In genomic region chr20:1357921-1358671, GRCh38 we compare ENCODE assay signal across 11 cellular contexts. TPM values are rescaled to one million over a fixed set of nuclear protein-coding genes. Genes with fewer than 3 reads are reported as not detected.
A peak's percentile ranks its signal among the peaks of the same experiment; 100 is the strongest.
DNase-seq lines count a peak whose midpoint lies in the region; ATAC-seq, FAIRE-seq and TF ChIP-seq lines count a peak whose summit lies in the region.
"Had no signal": no experiment of that assay in that cellular context is flagged by ENCODE, and none has a peak within 500 bp of the region (broad histone marks: within the 10 kb centered on the region; RNA-seq: fewer than 3 reads in every experiment).

No MANE protein-coding gene starts in this region.

- H3K27ac Mint-ChIP-seq in activated naive CD8-positive, alpha-beta T cell = peak overlapping the region; percentile 89
- peak overlapping the region in 9 of 10 donors; percentile 37 to 72 (median 58) for H3K27ac Mint-ChIP-seq in naive thymus-derived CD8-positive, alpha-beta T cell

- no TSS peak for BruUV-seq in PC-3 (replicated peaks; lab: Mats Ljungman, UMichigan)

- H3K4me1 ChIP-seq in PC-3 (ENCODE audit: insufficient read depth, low read length) (peaks cover 10% of the 10 kb centered on the region), kidney (ENCODE audit: control insufficient read depth in 1 of 2, insufficient read depth in 1 of 2, low read depth in 1 of 2, low read length in 2 of 2) (no peaks in the 10 kb centered on the region)
- H3K4me1 ChIP-seq: Caco-2 had no signal

- H3K9ac ChIP-seq in PC-3 (ENCODE audit: low read length) (no peak overlapping the region), kidney (ENCODE audit: low read length in 2 of 2) (no peak overlapping the region)

- peaks cover 53% of the 10 kb centered on the region for H3K36me3 ChIP-seq in PC-3 (ENCODE audit: low read depth, low read length)
- peaks cover 16 to 18% of the 10 kb centered on the region in 2 donors for H3K36me3 ChIP-seq in kidney (ENCODE audit: control insufficient read depth in 1 of 2, insufficient read depth in 2 of 2, low read length in 2 of 2)

- H3K27me3 Mint-ChIP-seq in activated naive CD8-positive, alpha-beta T cell = no peaks in the 10 kb centered on the region
- H3K27me3 Mint-ChIP-seq in naive thymus-derived CD8-positive, alpha-beta T cell = no peaks in the 10 kb centered on the region

- intact Hi-C loops in PC-3 (cut with micrococcal nuclease) (no loop called here), kidney (cut with DNase I) (no loop called here)

- ATAC-seq in PC-3 (peak; percentile 74), GM19023 (IDR thresholded peaks at IDR 0.05; ENCODE audit: unreplicated experiment) (no peak), GM19351 (IDR thresholded peaks at IDR 0.05; ENCODE audit: unreplicated experiment) (no peak)
- ATAC-seq in naive thymus-derived CD8-positive, alpha-beta T cell = peak; percentile 57 to 68

- POLR2A ChIA-PET in PC-3 (lab: Charles Lee; ENCODE audit: unreplicated experiment) = no interaction called here
- POLR2A ChIA-PET in naive thymus-derived CD8-positive, alpha-beta T cell (lab: Charles Lee) = interaction anchor here (0.6 to 0.7 kb wide), 2 partner anchors 608 to 1668 kb away, joined by 3 to 6 read pairs; no protein-coding TSS in a partner anchor

- peaks cover 38% of the 10 kb centered on the region for H3K36me3 Mint-ChIP-seq in activated naive CD8-positive, alpha-beta T cell
- peaks cover 14 to 80% (median 49%) of the 10 kb centered on the region in 3 donors for H3K36me3 Mint-ChIP-seq in naive thymus-derived CD8-positive, alpha-beta T cell

- no peak overlapping the region for H2AFZ ChIP-seq in PC-3 (ENCODE audit: low read length)

- no peaks in the 10 kb centered on the region for H3K27me3 ChIP-seq in PC-3 (ENCODE audit: low read length)

- CTCF ChIA-PET in PC-3 (lab: Charles Lee) = no interaction called here

- no peak for FAIRE-seq in kidney (lab: Jason Lieb, UNC)

- H3K4me1 Mint-ChIP-seq in activated naive CD8-positive, alpha-beta T cell (ENCODE audit: low read depth) = peaks cover 70% of the 10 kb centered on the region
- peaks cover 29 to 56% (median 48%) of the 10 kb centered on the region in 4 donors for H3K4me1 Mint-ChIP-seq in naive thymus-derived CD8-positive, alpha-beta T cell

- H3K9me3 ChIP-seq in PC-3 (ENCODE audit: low read length) (no peaks in the 10 kb centered on the region), kidney (ENCODE audit: control insufficient read depth in 1 of 2, low read length in 2 of 2) (no peaks in the 10 kb centered on the region)
- H3K9me3 ChIP-seq: Caco-2 had no signal

- H3K9me3 Mint-ChIP-seq in activated naive CD8-positive, alpha-beta T cell (ENCODE audit: low read depth) = peaks cover 3% of the 10 kb centered on the region
- H3K9me3 Mint-ChIP-seq in naive thymus-derived CD8-positive, alpha-beta T cell = peaks cover 0 to 7% (median 0%) of the 10 kb centered on the region in 9 donors

- H3F3A ChIP-seq in PC-3 (ENCODE audit: low read length, unreplicated experiment) = no peaks in the 10 kb centered on the region

- DNase-seq in ELR (ENCODE audit: low read depth) (peak; percentile 71), PC-3 (peak; percentile 64), kidney (no peak), COR-L47 (lab: John Stamatoyannopoulos, UW) (no peak)
- no peak for DNase-seq in naive thymus-derived CD8-positive, alpha-beta T cell
- DNase-seq: Caco-2, KG1, NCI-H2171 treated with DMSO at 0.1 percent for 48 hours had no signal

- H3K4me3 ChIP-seq in PC-3 (ENCODE audit: low read length) (no peak overlapping the region), kidney (ENCODE audit: low read length in 2 of 2) (no peak overlapping the region)

- H3K79me2 ChIP-seq in PC-3 (ENCODE audit: low read length) = peaks cover 19% of the 10 kb centered on the region; the same call in 1 of the 2 replicates

- H3K4me3 Mint-ChIP-seq in activated naive CD8-positive, alpha-beta T cell = peak overlapping the region; percentile 76
- H3K4me3 Mint-ChIP-seq in naive thymus-derived CD8-positive, alpha-beta T cell = peak overlapping the region in 9 of 10 donors; percentile 2 to 75 (median 54)

- H4K20me1 ChIP-seq in PC-3 (ENCODE audit: low read length) = no peaks in the 10 kb centered on the region

- TF ChIP-seq CTCF in PC-3 (conservative IDR thresholded peaks at IDR 0.05; ENCODE audit: low read depth, low read length) (no peak), kidney (IDR thresholded peaks at IDR 0.05; ENCODE audit: borderline replicate concordance, extremely low read depth, insufficient read depth) (no peak)

- H3K27ac ChIP-seq in PC-3 (ENCODE audit: low read length) (0 out of 2 replicates have a peak overlapping the region, but pooled peaks have one; percentile 6), kidney (ENCODE audit: low read depth in 2 of 2, low read length in 2 of 2) (no peak overlapping the region)

- H3K4me2 ChIP-seq in PC-3 (ENCODE audit: low read length) = no peak overlapping the region

- H3K9me2 ChIP-seq in PC-3 (replicated peaks; ENCODE audit: low read length) = no peaks in the 10 kb centered on the region

RNA-seq across cellular contexts. Expression of gene SDCBP2, which starts 29.2 kb away (rescaled TPM):
- total RNA-seq in PC-3 (2014; rRNA removed) = 14.4 and 25.5 TPM in 2 replicates
- 1 to 10 TPM; 2.7 to 3.3 TPM for total RNA-seq in naive thymus-derived CD8-positive, alpha-beta T cell
- 1 to 10 TPM in 1 of 3 donors, under 1 TPM in 2; 0.81 to 1.5 (median 0.98) TPM for polyA plus RNA-seq in naive thymus-derived CD8-positive, alpha-beta T cell
- total RNA-seq in kidney = 18.3 TPM
- 10.3 TPM for polyA plus RNA-seq in kidney (ENCODE audit: insufficient read depth, low read depth, low replicate concordance)

RNA-seq across cellular contexts. Expression of gene FKBP1A, which starts 34.8 kb away (rescaled TPM):
- 178 and 198 TPM in 2 replicates for total RNA-seq in PC-3 (2014; rRNA removed)
- total RNA-seq in naive thymus-derived CD8-positive, alpha-beta T cell = 10 to 100 TPM; 79.0 to 79.4 TPM
- 10 to 100 TPM; 47.2 to 50.4 (median 50.1) TPM for polyA plus RNA-seq in naive thymus-derived CD8-positive, alpha-beta T cell
- 220 TPM for total RNA-seq in kidney
- 260 TPM for polyA plus RNA-seq in kidney (ENCODE audit: insufficient read depth, low read depth, low replicate concordance)

Comparison
In these comparisons a context has a peak if more than half of its experiments do, and no peak if none do; other contexts are left out.
1. DNase-seq: peak in ELR (single experiment) and PC-3 (single experiment); none in naive thymus-derived CD8-positive, alpha-beta T cell (0 of 10), kidney (single experiment) and COR-L47 (single experiment).
2. ATAC-seq: peak in PC-3 (single experiment) and naive thymus-derived CD8-positive, alpha-beta T cell (2 of 2); none in GM19023 (single experiment) and GM19351 (single experiment).